Comparison of ENCODE assay signal across 18 cellular contexts in the genomic region with DNA sequence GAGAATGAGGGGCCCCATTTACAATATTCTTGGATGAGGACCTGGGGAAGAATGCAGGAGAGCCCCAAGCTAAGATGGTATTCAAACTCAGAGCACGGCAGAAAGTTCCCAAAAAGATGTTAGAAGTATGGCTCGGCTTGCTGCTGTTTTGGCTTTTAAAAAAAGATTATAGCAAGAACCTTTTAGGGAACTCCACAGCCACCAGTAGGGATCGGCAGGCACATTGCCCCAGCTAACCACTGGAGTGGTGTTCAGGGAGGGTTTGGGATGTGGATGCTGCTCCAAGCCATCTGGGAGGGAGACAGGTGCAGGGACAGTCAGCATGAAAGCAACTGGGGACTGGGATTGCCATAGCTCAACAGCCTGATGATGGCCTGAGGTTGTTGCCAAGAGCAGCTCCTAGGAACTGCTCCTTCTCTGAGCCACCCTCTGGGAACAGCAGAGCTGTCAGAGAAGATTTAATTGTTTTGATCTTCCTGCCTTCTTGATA.
"Had no signal": no experiment of that assay in that cellular context is flagged by ENCODE, and none has a peak within 500 bp of the region (broad histone marks: within the 10 kb centered on the region; RNA-seq: fewer than 3 reads in every experiment).

No MANE protein-coding gene starts in this region.

- ATAC-seq: naive thymus-derived CD4-positive, alpha-beta T cell; stimulated activated memory B cell treated with anti-CD40 and anti-IgM and Interleukin-4, amounts not matched to agents 10 μg/mL and 1 μg/mL and 100 μg/mL, for 72 hours; upper lobe of right lung had no signal

- H3K4me1 ChIP-seq: parathyroid adenoma, prostate gland, tibial nerve, upper lobe of right lung, vagina had no signal

- H3K9ac ChIP-seq: parathyroid adenoma had no signal

- DNase-seq: effector CD4-positive, alpha-beta T cell; endodermal cell; erythroblast; foreskin melanocyte; mesendoderm; naive thymus-derived CD4-positive, alpha-beta T cell; nephron progenitor cell; retina; stimulated activated CD4-positive, alpha-beta T cell treated with anti-CD3 and anti-CD28 coated beads, Interleukin-4, amount 100 ng/mL, for 24 hours; upper lobe of right lung had no signal

- H3K27me3 ChIP-seq: tibial nerve, upper lobe of right lung, vagina had no signal

- H3K36me3 ChIP-seq: prostate gland, tibial nerve, upper lobe of right lung, vagina had no signal

- H3K9me3 ChIP-seq: prostate gland, tibial nerve, upper lobe of right lung, vagina had no signal

- FAIRE-seq: endothelial cell of umbilical vein, keratinocyte had no signal

- H3K79me2 ChIP-seq: parathyroid adenoma had no signal

- H3K4me3 ChIP-seq: coronary artery, prostate gland, tibial nerve, upper lobe of right lung, vagina had no signal

- H3K27ac ChIP-seq: coronary artery, parathyroid adenoma, prostate gland, tibial nerve, upper lobe of right lung, vagina had no signal

- H2AFZ ChIP-seq: parathyroid adenoma had no signal
